ENCODE assay signal across 8 cellular contexts in the genomic region with DNA sequence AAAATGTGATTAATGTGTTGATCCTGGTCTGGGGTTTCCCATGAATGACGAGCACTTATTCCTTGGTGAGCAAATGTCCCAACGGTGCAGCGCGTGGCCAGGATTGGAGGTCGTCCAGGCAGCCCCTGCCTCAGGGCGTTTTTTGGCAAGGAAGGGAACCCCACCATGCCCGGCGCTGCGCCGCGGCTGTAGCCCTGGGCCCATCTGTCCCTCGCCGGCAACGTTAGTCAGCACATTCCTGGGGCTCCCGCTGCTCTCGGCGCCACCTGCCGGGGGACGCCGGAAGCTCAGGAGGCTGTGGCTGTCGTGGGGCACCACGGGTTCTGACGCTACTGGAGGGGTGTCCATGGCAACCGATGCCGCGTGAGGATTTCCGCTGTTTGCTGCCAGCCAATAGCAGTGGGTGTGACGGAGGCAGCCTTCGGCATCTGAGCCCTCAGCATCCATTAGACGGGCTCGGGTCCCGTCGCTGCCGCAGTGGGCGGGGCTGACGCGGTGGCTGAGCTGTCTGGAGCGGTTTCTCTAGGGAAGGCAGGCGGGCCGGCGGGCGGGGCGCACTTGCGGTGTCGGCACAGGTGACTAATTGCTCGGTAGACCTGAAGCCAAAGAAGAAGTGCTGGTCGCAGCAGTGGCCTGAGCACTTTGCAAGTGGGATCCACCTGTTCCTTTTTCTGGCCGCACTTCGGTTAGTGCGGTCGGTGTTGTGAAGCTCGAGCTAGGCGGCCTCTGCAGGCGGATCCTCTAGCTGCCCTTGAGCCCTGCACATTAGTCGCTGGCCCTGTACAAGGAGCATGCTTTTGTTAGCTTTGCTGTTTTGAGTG. TPM values are rescaled to one million over a fixed set of nuclear protein-coding genes. Genes with fewer than 3 reads are reported as not detected.
DNase-seq lines count a peak whose midpoint lies in the region; ATAC-seq, FAIRE-seq and TF ChIP-seq lines count a peak whose summit lies in the region.

No MANE protein-coding gene starts in this region.

- dilution Hi-C loops in endothelial cell of umbilical vein (cut with MboI; ENCODE audit: extremely low pct_ligation_motif_present, low sequenced_read_pairs), result no loop called here

- H3K79me2 ChIP-seq in endothelial cell of umbilical vein (ENCODE audit: control insufficient read depth, insufficient read depth, low read length), result no peaks in the 10 kb centered on the region

- peak; percentile 50 for TF ChIP-seq POLR2A in endothelial cell of umbilical vein (IDR thresholded peaks at IDR 0.05; ENCODE audit: low read depth, low read length)

- intact Hi-C loops in endothelial cell of umbilical vein (cut with micrococcal nuclease), result loop anchor here (1.0 to 2.0 kb wide), 4 partner anchors 29 to 210 kb away; a partner anchor contains a TSS

- no peaks in the 10 kb centered on the region for H4K20me1 ChIP-seq in endothelial cell of umbilical vein (replicated peaks; ENCODE audit: control insufficient read depth, extremely low read depth, insufficient read depth, low read length)

- BruUV-seq in endothelial cell of umbilical vein (replicated peaks; lab: Mats Ljungman, UMichigan), result no TSS peak

- peak overlapping the region; percentile 75 for H2AFZ ChIP-seq in endothelial cell of umbilical vein (ENCODE audit: low read depth, low read length)

- H3K9ac ChIP-seq in HUES48 (ENCODE audit: low read depth, low read length) (peak overlapping the region; percentile 71), NT2/D1 (ENCODE audit: insufficient read length, low read depth) (peak overlapping the region; percentile 58), endothelial cell of umbilical vein (replicated peaks; ENCODE audit: extremely low read depth, insufficient read depth, low read length) (peak overlapping the region; percentile 46)

- ATAC-seq in GM21390 (IDR thresholded peaks at IDR 0.05; ENCODE audit: unreplicated experiment), result peak; percentile 96

- CTCF ChIA-PET in endothelial cell of umbilical vein (lab: Charles Lee), result interaction anchor here (0.6 to 1.4 kb wide), 17 partner anchors 9 to 429 kb away, joined by 3 to 10 read pairs (median 4); a partner anchor contains a TSS

- peak overlapping the region; percentile 74 for H3K4me2 ChIP-seq in endothelial cell of umbilical vein (ENCODE audit: insufficient read depth, low read length)

- H3K4me3 ChIP-seq in HUES48 (ENCODE audit: low read depth, low read length), result peak overlapping the region; percentile 58
- H3K4me3 ChIP-seq in NT2/D1 (ENCODE audit: insufficient read length, low read depth), result peak overlapping the region; percentile 26
- H3K4me3 ChIP-seq in endothelial cell of umbilical vein (replicated peaks in 1 of 3; ENCODE audit: insufficient read depth in 1 of 3, low read depth in 1 of 3, low read length in 3 of 3), result peak overlapping the region in 2 of 3 experiments; percentile 17 to 37

- H3K4me1 ChIP-seq in HUES48 (ENCODE audit: control insufficient read depth, insufficient read depth, low read length), result peaks cover 19% of the 10 kb centered on the region
- H3K4me1 ChIP-seq in NT2/D1 (ENCODE audit: insufficient read depth, insufficient read length), result peaks cover 8% of the 10 kb centered on the region
- H3K4me1 ChIP-seq in endothelial cell of umbilical vein (ENCODE audit: control insufficient read depth, extremely low read depth, insufficient read depth, low read length), result peaks cover 6% of the 10 kb centered on the region

- peak; percentile 99 for FAIRE-seq in endothelial cell of umbilical vein (lab: Jason Lieb, UNC)

- H3K27ac ChIP-seq in HUES48 (ENCODE audit: low read depth, low read length) (peak overlapping the region; percentile 94), endothelial cell of umbilical vein (ENCODE audit: insufficient read depth, low read depth, low read length) (peak overlapping the region; percentile 11)

- POLR2A ChIA-PET in endothelial cell of umbilical vein (lab: Charles Lee), result interaction anchor here (0.7 kb wide), 1 partner anchor 114 kb away, joined by 3 read pairs; a partner anchor contains a TSS

- H3K9me3 ChIP-seq in HUES48 (ENCODE audit: control insufficient read depth, insufficient read depth, low read length) (no peaks in the 10 kb centered on the region), NT2/D1 (ENCODE audit: insufficient read depth, low read length) (no peaks in the 10 kb centered on the region), endothelial cell of umbilical vein (replicated peaks; ENCODE audit: control insufficient read depth, insufficient read depth, low read length) (no peaks in the 10 kb centered on the region)

- DNase-seq in D341Med (ENCODE audit: low spot score) (peak; percentile 98), NT2/D1 (ENCODE audit: low read depth, low spot score) (peak; percentile 99), endothelial cell of umbilical vein (ENCODE audit: low read depth, low spot score) (peak; percentile 99), midbrain (lab: John Stamatoyannopoulos, UW) (peak; percentile 100)
- peak; percentile 99 for DNase-seq in activated CD8-positive, alpha-beta memory T cell treated with anti-CD3 and anti-CD28 coated beads, Interleukin-2, amount 50 U/mL, for 4 hours
- DNase-seq in stimulated activated CD8-positive, alpha-beta memory T cell treated with anti-CD3 and anti-CD28 coated beads, Interleukin-2, amount 100 ng/mL, for 1 hour (ENCODE audit: low read depth in 2 of 2), result peak; percentile 99

- H3K27me3 ChIP-seq in HUES48 (ENCODE audit: control insufficient read depth, insufficient read depth, low read length), result no peaks in the 10 kb centered on the region
- H3K27me3 ChIP-seq in NT2/D1 (ENCODE audit: insufficient read depth, insufficient read length), result no peaks in the 10 kb centered on the region
- H3K27me3 ChIP-seq in endothelial cell of umbilical vein (ENCODE audit: control insufficient read depth in 2 of 2, insufficient read depth in 2 of 2, low read length in 2 of 2), result no peaks in the 10 kb centered on the region

- H3K9me1 ChIP-seq in endothelial cell of umbilical vein (replicated peaks; ENCODE audit: control insufficient read depth, extremely low read depth, insufficient read depth, low read length), result no peaks in the 10 kb centered on the region

- peak; percentile 98 to 100 for TF ChIP-seq CTCF in endothelial cell of umbilical vein (IDR thresholded peaks at IDR 0.05; ENCODE audit: extremely low read depth in 1 of 2, insufficient read depth in 1 of 2, low read depth in 1 of 2, low read length in 2 of 2)

- H3K36me3 ChIP-seq in HUES48 (ENCODE audit: control insufficient read depth, insufficient read depth, low read length) (peaks cover 5% of the 10 kb centered on the region; the same call in 1 of the 2 replicates), NT2/D1 (ENCODE audit: insufficient read depth, insufficient read length, low read length) (peaks cover 24% of the 10 kb centered on the region), endothelial cell of umbilical vein (ENCODE audit: control insufficient read depth in 2 of 2, extremely low read depth in 1 of 2, insufficient read depth in 2 of 2, low read length in 2 of 2) (no peaks in the 10 kb centered on the region)

TF ChIP-seq in endothelial cell of umbilical vein, 7 proteins besides CTCF, POLR2A, EP300 and RAD21:
- TF ChIP-seq JUN (IDR thresholded peaks at IDR 0.05; ENCODE audit: borderline replicate concordance, insufficient read depth, insufficient read length, low read depth) (no peak), MYC (IDR thresholded peaks at IDR 0.05; ENCODE audit: low read depth, low read length) (peak; percentile 39), FOS (IDR thresholded peaks at IDR 0.05; ENCODE audit: borderline replicate concordance, insufficient read depth, low read length) (no peak), POLR2AphosphoS5 (IDR thresholded peaks at IDR 0.05; ENCODE audit: insufficient read depth, low read depth, low read length) (peak; percentile 91)
- TF ChIP-seq, protein P1, sequence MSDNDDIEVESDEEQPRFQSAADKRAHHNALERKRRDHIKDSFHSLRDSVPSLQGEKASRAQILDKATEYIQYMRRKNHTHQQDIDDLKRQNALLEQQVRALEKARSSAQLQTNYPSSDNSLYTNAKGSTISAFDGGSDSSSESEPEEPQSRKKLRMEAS (IDR thresholded peaks at IDR 0.05; ENCODE audit: insufficient read depth, insufficient read length), result peak; percentile 73
TF ChIP-seq in endothelial cell of umbilical vein: peak in this region for 3.

RNA-seq across cellular contexts. Expression of a gene that starts 29.5 kb away (rescaled TPM):
- total RNA-seq in endothelial cell of umbilical vein, result 80.3 and 82.8 TPM in 2 replicates
- polyA plus RNA-seq in endothelial cell of umbilical vein, result 70.5 and 73.7 TPM in 2 replicates
- 55.9 and 58.3 TPM in 2 replicates for polyA plus RNA-seq in endothelial cell of umbilical vein (2011; cell fraction: cytosol; rRNA removed)
- 67.9 and 80.0 TPM in 2 replicates for polyA plus RNA-seq in endothelial cell of umbilical vein (2011; cell fraction: nucleus; rRNA removed)
- polyA plus RNA-seq in endothelial cell of umbilical vein (2012), result 70.3 and 85.8 TPM in 2 replicates
- polyA minus RNA-seq in endothelial cell of umbilical vein, result 109 and 135 TPM in 2 replicates
- 32.7 TPM for polyA minus RNA-seq in endothelial cell of umbilical vein (2011; cell fraction: cytosol; rRNA and poly(A)+ RNA removed)
- 16.1 and 22.9 TPM in 2 replicates for polyA minus RNA-seq in endothelial cell of umbilical vein (2011; cell fraction: nucleus; rRNA and poly(A)+ RNA removed)

Comparison
In these comparisons a context has a peak if more than half of its experiments do, and no peak if none do; other contexts are left out.
1. Peak in every context shown above with its lines: DNase-seq, ATAC-seq, H3K4me3 ChIP-seq and H3K27ac ChIP-seq.